ENCODE assay signal across 1 cellular context in the genomic region with DNA sequence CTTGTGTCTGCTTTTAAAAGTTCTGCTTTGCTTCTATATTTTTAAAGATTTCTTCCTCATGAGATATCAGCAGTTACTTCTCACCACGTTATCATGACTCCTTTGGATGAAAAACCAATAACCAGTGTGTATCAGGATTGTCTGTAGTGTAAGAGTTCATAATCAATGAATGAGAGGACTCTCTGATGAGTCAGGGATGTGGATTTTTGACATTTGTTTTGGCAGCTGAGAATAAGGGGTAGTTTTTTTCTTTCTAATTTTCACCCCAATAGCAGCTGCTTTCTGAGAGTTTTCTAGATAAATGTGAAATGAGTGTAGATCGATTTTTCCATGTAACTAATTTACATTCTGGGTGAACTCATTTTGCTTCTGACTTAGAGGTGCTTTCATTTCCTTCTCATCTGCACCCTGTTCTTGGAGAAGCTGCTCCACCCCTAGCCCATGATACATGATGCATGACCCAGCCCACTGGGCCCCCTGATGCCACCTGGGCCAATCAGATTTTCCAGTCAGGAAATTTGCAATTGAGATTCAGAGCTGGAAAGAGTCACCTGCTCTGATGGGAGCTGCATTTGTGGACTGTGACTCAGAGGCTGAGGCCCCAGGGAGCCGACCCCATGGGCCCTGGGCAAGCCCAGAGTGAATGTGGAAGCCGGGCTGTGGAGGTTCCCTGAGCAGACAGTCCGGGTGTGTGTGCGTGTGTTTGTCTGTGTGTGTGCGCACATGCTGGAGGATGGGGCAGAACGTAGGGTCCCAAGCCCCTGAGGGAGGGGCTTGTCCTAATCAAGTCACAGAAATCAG.
TF ChIP-seq lines count a peak whose summit lies in the region.

No MANE protein-coding gene starts in this region.

TF ChIP-seq in HepG2, 621 proteins besides CTCF, POLR2A, EP300 and RAD21 (continued from another document and continues in another):
- TF ChIP-seq, protein P1, sequence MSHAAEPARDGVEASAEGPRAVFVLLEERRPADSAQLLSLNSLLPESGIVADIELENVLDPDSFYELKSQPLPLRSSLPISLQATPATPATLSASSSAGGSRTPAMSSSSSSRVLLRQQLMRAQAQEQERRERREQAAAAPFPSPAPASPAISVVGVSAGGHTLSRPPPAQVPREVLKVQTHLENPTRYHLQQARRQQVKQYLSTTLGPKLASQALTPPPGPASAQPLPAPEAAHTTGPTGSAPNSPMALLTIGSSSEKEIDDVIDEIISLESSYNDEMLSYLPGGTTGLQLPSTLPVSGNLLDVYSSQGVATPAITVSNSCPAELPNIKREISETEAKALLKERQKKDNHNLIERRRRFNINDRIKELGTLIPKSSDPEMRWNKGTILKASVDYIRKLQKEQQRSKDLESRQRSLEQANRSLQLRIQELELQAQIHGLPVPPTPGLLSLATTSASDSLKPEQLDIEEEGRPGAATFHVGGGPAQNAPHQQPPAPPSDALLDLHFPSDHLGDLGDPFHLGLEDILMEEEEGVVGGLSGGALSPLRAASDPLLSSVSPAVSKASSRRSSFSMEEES (CRISPR knock-in tag; IDR thresholded peaks at IDR 0.05) = 0 out of 2 replicates have a peak, but pooled peaks have one; percentile 40
- TF ChIP-seq ZNF260 (CRISPR knock-in tag; IDR thresholded peaks at IDR 0.05; ENCODE audit: borderline replicate concordance, low read depth) = no peak
- 0 out of 2 replicates have a peak, but pooled peaks have one; percentile 12 for TF ChIP-seq GATAD2A (CRISPR knock-in tag; IDR thresholded peaks at IDR 0.05)
- TF ChIP-seq, protein P2, sequence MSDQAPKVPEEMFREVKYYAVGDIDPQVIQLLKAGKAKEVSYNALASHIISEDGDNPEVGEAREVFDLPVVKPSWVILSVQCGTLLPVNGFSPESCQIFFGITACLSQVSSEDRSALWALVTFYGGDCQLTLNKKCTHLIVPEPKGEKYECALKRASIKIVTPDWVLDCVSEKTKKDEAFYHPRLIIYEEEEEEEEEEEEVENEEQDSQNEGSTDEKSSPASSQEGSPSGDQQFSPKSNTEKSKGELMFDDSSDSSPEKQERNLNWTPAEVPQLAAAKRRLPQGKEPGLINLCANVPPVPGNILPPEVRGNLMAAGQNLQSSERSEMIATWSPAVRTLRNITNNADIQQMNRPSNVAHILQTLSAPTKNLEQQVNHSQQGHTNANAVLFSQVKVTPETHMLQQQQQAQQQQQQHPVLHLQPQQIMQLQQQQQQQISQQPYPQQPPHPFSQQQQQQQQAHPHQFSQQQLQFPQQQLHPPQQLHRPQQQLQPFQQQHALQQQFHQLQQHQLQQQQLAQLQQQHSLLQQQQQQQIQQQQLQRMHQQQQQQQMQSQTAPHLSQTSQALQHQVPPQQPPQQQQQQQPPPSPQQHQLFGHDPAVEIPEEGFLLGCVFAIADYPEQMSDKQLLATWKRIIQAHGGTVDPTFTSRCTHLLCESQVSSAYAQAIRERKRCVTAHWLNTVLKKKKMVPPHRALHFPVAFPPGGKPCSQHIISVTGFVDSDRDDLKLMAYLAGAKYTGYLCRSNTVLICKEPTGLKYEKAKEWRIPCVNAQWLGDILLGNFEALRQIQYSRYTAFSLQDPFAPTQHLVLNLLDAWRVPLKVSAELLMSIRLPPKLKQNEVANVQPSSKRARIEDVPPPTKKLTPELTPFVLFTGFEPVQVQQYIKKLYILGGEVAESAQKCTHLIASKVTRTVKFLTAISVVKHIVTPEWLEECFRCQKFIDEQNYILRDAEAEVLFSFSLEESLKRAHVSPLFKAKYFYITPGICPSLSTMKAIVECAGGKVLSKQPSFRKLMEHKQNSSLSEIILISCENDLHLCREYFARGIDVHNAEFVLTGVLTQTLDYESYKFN (CRISPR knock-in tag; conservative IDR thresholded peaks at IDR 0.05) = peak; percentile 12; the same call in 1 of the 2 replicates
- TF ChIP-seq, protein P3, sequence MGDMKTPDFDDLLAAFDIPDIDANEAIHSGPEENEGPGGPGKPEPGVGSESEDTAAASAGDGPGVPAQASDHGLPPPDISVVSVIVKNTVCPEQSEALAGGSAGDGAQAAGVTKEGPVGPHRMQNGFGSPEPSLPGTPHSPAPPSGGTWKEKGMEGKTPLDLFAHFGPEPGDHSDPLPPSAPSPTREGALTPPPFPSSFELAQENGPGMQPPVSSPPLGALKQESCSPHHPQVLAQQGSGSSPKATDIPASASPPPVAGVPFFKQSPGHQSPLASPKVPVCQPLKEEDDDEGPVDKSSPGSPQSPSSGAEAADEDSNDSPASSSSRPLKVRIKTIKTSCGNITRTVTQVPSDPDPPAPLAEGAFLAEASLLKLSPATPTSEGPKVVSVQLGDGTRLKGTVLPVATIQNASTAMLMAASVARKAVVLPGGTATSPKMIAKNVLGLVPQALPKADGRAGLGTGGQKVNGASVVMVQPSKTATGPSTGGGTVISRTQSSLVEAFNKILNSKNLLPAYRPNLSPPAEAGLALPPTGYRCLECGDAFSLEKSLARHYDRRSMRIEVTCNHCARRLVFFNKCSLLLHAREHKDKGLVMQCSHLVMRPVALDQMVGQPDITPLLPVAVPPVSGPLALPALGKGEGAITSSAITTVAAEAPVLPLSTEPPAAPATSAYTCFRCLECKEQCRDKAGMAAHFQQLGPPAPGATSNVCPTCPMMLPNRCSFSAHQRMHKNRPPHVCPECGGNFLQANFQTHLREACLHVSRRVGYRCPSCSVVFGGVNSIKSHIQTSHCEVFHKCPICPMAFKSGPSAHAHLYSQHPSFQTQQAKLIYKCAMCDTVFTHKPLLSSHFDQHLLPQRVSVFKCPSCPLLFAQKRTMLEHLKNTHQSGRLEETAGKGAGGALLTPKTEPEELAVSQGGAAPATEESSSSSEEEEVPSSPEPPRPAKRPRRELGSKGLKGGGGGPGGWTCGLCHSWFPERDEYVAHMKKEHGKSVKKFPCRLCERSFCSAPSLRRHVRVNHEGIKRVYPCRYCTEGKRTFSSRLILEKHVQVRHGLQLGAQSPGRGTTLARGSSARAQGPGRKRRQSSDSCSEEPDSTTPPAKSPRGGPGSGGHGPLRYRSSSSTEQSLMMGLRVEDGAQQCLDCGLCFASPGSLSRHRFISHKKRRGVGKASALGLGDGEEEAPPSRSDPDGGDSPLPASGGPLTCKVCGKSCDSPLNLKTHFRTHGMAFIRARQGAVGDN (CRISPR knock-in tag; IDR thresholded peaks at IDR 0.05) = peak; percentile 53
- TF ChIP-seq ZNF720 (CRISPR knock-in tag; IDR thresholded peaks at IDR 0.05) = no peak
- TF ChIP-seq NFYC (CRISPR knock-in tag; IDR thresholded peaks at IDR 0.05) = peak; percentile 27; the same call in 1 of the 2 replicates
- no peak for TF ChIP-seq TRIM24 (CRISPR knock-in tag; IDR thresholded peaks at IDR 0.05)
- TF ChIP-seq, protein P4, sequence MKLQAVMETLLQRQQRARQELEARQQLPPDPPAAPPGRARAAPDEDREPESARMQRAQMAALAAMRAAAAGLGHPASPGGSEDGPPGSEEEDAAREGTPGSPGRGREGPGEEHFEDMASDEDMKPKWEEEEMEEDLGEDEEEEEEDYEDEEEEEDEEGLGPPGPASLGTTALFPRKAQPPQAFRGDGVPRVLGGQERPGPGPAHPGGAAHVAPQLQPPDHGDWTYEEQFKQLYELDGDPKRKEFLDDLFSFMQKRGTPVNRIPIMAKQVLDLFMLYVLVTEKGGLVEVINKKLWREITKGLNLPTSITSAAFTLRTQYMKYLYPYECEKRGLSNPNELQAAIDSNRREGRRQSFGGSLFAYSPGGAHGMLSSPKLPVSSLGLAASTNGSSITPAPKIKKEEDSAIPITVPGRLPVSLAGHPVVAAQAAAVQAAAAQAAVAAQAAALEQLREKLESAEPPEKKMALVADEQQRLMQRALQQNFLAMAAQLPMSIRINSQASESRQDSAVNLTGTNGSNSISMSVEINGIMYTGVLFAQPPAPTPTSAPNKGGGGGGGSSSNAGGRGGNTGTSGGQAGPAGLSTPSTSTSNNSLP (IDR thresholded peaks at IDR 0.05; ENCODE audit: low read depth, low read length) = 0 out of 2 replicates have a peak, but pooled peaks have one; percentile 28
- TF ChIP-seq, protein P5, sequence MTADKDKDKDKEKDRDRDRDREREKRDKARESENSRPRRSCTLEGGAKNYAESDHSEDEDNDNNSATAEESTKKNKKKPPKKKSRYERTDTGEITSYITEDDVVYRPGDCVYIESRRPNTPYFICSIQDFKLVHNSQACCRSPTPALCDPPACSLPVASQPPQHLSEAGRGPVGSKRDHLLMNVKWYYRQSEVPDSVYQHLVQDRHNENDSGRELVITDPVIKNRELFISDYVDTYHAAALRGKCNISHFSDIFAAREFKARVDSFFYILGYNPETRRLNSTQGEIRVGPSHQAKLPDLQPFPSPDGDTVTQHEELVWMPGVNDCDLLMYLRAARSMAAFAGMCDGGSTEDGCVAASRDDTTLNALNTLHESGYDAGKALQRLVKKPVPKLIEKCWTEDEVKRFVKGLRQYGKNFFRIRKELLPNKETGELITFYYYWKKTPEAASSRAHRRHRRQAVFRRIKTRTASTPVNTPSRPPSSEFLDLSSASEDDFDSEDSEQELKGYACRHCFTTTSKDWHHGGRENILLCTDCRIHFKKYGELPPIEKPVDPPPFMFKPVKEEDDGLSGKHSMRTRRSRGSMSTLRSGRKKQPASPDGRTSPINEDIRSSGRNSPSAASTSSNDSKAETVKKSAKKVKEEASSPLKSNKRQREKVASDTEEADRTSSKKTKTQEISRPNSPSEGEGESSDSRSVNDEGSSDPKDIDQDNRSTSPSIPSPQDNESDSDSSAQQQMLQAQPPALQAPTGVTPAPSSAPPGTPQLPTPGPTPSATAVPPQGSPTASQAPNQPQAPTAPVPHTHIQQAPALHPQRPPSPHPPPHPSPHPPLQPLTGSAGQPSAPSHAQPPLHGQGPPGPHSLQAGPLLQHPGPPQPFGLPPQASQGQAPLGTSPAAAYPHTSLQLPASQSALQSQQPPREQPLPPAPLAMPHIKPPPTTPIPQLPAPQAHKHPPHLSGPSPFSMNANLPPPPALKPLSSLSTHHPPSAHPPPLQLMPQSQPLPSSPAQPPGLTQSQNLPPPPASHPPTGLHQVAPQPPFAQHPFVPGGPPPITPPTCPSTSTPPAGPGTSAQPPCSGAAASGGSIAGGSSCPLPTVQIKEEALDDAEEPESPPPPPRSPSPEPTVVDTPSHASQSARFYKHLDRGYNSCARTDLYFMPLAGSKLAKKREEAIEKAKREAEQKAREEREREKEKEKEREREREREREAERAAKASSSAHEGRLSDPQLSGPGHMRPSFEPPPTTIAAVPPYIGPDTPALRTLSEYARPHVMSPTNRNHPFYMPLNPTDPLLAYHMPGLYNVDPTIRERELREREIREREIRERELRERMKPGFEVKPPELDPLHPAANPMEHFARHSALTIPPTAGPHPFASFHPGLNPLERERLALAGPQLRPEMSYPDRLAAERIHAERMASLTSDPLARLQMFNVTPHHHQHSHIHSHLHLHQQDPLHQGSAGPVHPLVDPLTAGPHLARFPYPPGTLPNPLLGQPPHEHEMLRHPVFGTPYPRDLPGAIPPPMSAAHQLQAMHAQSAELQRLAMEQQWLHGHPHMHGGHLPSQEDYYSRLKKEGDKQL (CRISPR knock-in tag; IDR thresholded peaks at IDR 0.05; ENCODE audit: low read depth) = no peak
- no peak for TF ChIP-seq THAP11 (CRISPR knock-in tag; IDR thresholded peaks at IDR 0.05)
- TF ChIP-seq PHF8 (CRISPR knock-in tag; IDR thresholded peaks at IDR 0.05) = no peak
- TF ChIP-seq SAP130 (CRISPR knock-in tag; IDR thresholded peaks at IDR 0.05; ENCODE audit: low read depth) = 0 out of 2 replicates have a peak, but pooled peaks have one; percentile 20
- TF ChIP-seq RARA (CRISPR knock-in tag; IDR thresholded peaks at IDR 0.05) = peak; percentile 18; the same call in 1 of the 2 replicates
- TF ChIP-seq, protein P6, sequence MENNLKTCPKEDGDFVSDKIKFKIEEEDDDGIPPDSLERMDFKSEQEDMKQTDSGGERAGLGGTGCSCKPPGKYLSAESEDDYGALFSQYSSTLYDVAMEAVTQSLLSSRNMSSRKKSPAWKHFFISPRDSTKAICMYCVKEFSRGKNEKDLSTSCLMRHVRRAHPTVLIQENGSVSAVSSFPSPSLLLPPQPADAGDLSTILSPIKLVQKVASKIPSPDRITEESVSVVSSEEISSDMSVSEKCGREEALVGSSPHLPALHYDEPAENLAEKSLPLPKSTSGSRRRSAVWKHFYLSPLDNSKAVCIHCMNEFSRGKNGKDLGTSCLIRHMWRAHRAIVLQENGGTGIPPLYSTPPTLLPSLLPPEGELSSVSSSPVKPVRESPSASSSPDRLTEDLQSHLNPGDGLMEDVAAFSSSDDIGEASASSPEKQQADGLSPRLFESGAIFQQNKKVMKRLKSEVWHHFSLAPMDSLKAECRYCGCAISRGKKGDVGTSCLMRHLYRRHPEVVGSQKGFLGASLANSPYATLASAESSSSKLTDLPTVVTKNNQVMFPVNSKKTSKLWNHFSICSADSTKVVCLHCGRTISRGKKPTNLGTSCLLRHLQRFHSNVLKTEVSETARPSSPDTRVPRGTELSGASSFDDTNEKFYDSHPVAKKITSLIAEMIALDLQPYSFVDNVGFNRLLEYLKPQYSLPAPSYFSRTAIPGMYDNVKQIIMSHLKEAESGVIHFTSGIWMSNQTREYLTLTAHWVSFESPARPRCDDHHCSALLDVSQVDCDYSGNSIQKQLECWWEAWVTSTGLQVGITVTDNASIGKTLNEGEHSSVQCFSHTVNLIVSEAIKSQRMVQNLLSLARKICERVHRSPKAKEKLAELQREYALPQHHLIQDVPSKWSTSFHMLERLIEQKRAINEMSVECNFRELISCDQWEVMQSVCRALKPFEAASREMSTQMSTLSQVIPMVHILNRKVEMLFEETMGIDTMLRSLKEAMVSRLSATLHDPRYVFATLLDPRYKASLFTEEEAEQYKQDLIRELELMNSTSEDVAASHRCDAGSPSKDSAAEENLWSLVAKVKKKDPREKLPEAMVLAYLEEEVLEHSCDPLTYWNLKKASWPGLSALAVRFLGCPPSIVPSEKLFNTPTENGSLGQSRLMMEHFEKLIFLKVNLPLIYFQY (CRISPR knock-in tag; IDR thresholded peaks at IDR 0.05; ENCODE audit: borderline replicate concordance) = no peak
